Comparison of ENCODE assay signal across 8 cellular contexts in genomic region chr12:67482751-67483661, GRCh38.
DNase-seq lines count a peak whose midpoint lies in the region; ATAC-seq and TF ChIP-seq lines count a peak whose summit lies in the region.

No MANE protein-coding gene starts in this region.

- DNase-seq in Daoy (ENCODE audit: low read depth) (peak; percentile 53), NCI-H2029 (lab: John Stamatoyannopoulos, UW) (peak; percentile 49), endodermal cell (no peak), posterior cingulate gyrus (peak in 9 of 10 donors; percentile 54 to 94 (median 71)), ureter (ENCODE audit: low spot score) (peak; percentile 85), GM10248 (ENCODE audit: extremely low spot score) (no peak)
- DNase-seq in activated CD4-positive, alpha-beta T cell treated with anti-CD3 and anti-CD28 coated beads, Interleukin-2, amount 50 U/mL, for 4 hours: peak; percentile 56 to 63

- no peaks in the 10 kb centered on the region for H3K27me3 Mint-ChIP-seq in endodermal cell (ENCODE audit: insufficient read depth)

- no peaks in the 10 kb centered on the region for H3K36me3 Mint-ChIP-seq in endodermal cell (ENCODE audit: low read depth)

- CTCF ChIA-PET in GM10248 (lab: Yijun Ruan, JAX): no interaction called here

- 85 to 87% methylated on average over 5 to 6 of the region's 6 CpGs for WGBS in endodermal cell (ENCODE audit: insufficient coverage in 1 of 2, insufficient read length in 1 of 2), 2 experiments

- H3K27ac ChIP-seq in endodermal cell (ENCODE audit: low read depth, low read length): peak overlapping the region; percentile 50

- no peak overlapping the region for H3K4me3 ChIP-seq in endodermal cell (ENCODE audit: low read length)

- H3K4me1 ChIP-seq in endodermal cell (ENCODE audit: control insufficient read depth, insufficient read depth, low read length): no peaks in the 10 kb centered on the region

- POLR2A ChIA-PET in GM10248 (lab: Yijun Ruan, JAX): no interaction called here

- H3K4me3 Mint-ChIP-seq in endodermal cell: no peak overlapping the region

- no peaks in the 10 kb centered on the region for H3K4me1 Mint-ChIP-seq in endodermal cell

- no peak overlapping the region for H3K27ac Mint-ChIP-seq in endodermal cell

- no peak for TF ChIP-seq CTCF in endodermal cell (conservative IDR thresholded peaks at IDR 0.05)
- TF ChIP-seq CTCF in GM10248 (IDR thresholded peaks at IDR 0.05; ENCODE audit: control extremely low read depth, extremely low read depth, low read depth, missing control alignments): no peak

- intact Hi-C loops in posterior cingulate gyrus (cut with DNase I): no loop called here

- ATAC-seq in GM21786 (IDR thresholded peaks at IDR 0.05; ENCODE audit: unreplicated experiment): peak; percentile 72

- H3K36me3 ChIP-seq in endodermal cell (ENCODE audit: control insufficient read depth, insufficient read depth, low read length): no peaks in the 10 kb centered on the region

- H3K9me3 ChIP-seq in endodermal cell (ENCODE audit: control insufficient read depth, low read length): peaks cover 2% of the 10 kb centered on the region

- H3K9ac ChIP-seq in endodermal cell (ENCODE audit: extremely low read depth, low read length, poor library complexity, severe bottlenecking): no peak overlapping the region

- H3K27me3 ChIP-seq in endodermal cell (ENCODE audit: control insufficient read depth, insufficient read depth, low read length, poor library complexity, severe bottlenecking): no peaks in the 10 kb centered on the region

- H3K9me3 Mint-ChIP-seq in endodermal cell: peaks cover 12% of the 10 kb centered on the region

Comparison
In these comparisons a context has a peak if more than half of its experiments do, and no peak if none do; other contexts are left out.
1. DNase-seq: peak in Daoy (single experiment), NCI-H2029 (single experiment), activated CD4-positive, alpha-beta T cell treated with anti-CD3 and anti-CD28 coated beads, Interleukin-2, amount 50 U/mL, for 4 hours (2 of 2), posterior cingulate gyrus (9 of 10) and ureter (single experiment); none in endodermal cell (single experiment) and GM10248 (single experiment).